Comparison of ENCODE assay signal across 14 cellular contexts in the genomic region with DNA sequence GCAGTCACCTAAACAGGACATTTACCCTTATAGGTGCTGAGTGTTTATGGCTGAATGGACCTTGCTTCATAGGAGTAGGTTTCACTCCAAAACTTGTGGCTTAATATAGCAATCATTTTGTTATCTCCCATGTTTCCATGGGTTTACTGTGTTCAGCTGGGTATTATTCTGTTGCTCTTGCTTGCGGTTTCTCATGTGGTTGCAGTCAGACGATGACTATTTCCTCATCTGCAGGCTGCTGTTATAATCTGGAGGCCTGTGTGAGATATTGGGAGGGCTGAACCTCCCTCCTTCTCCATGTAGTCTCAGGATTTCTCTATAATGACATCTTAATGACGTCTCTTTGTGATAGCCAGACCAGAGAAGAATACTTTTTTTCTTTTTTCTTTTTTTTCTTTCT.
DNase-seq lines count a peak whose midpoint lies in the region; ATAC-seq and TF ChIP-seq lines count a peak whose summit lies in the region.
"Had no signal": no experiment of that assay in that cellular context is flagged by ENCODE, and none has a peak within 500 bp of the region (broad histone marks: within the 10 kb centered on the region; RNA-seq: fewer than 3 reads in every experiment).

No MANE protein-coding gene starts in this region.

- H4K5ac ChIP-seq in H9 (ENCODE audit: insufficient read length, low read depth, low read length) = no peak overlapping the region

- no peak overlapping the region for H2BK120ac ChIP-seq in H9 (ENCODE audit: low read depth, low read length, poor library complexity, severe bottlenecking)

- H3K23me2 ChIP-seq in H9 (ENCODE audit: insufficient read length, low read depth, low read length, poor library complexity, severe bottlenecking) = no peaks in the 10 kb centered on the region

- H2BK15ac ChIP-seq in H9 (ENCODE audit: low read depth, low read length) = no peak overlapping the region

- H2BK20ac ChIP-seq in H9 (ENCODE audit: low read depth, low read length, poor library complexity, severe bottlenecking) = no peak overlapping the region

- H3K79me1 ChIP-seq in H9 (ENCODE audit: insufficient read depth, low read depth, low read length, poor library complexity, severe bottlenecking) = no peaks in the 10 kb centered on the region

- H3K9me3 Mint-ChIP-seq in effector memory CD8-positive, alpha-beta T cell = no peaks in the 10 kb centered on the region
- no peaks in the 10 kb centered on the region for H3K9me3 Mint-ChIP-seq in H9
- H3K9me3 Mint-ChIP-seq: GM23338 had no signal

- no peak overlapping the region for H3K27ac ChIP-seq in H9 (ENCODE audit: insufficient read length, low read depth, low read length)

- no peak overlapping the region for H4K91ac ChIP-seq in H9 (ENCODE audit: insufficient read length, low read depth, low read length)

- no peaks in the 10 kb centered on the region for H3K79me2 ChIP-seq in H9 (ENCODE audit: insufficient read depth, low read length)

- H2AFZ ChIP-seq in H9 (ENCODE audit: low read length) = no peak overlapping the region
- H2AFZ ChIP-seq: GM23338 had no signal

- H4K8ac ChIP-seq in H9 (replicated peaks; ENCODE audit: insufficient read length, low read depth, low read length) = no peak overlapping the region

- H3K9me3 ChIP-seq in H9 (ENCODE audit: control insufficient read depth, low read depth, low read length) = no peaks in the 10 kb centered on the region

- H3K27me3 Mint-ChIP-seq in effector memory CD8-positive, alpha-beta T cell = no peaks in the 10 kb centered on the region
- no peaks in the 10 kb centered on the region for H3K27me3 Mint-ChIP-seq in H9 (ENCODE audit: low read depth)

- peak; percentile 46 for ATAC-seq in GM21515 (IDR thresholded peaks at IDR 0.05; ENCODE audit: unreplicated experiment)
- ATAC-seq in effector memory CD8-positive, alpha-beta T cell (replicated peaks) = peak; percentile 89
- no peak for ATAC-seq in GM21381 (IDR thresholded peaks at IDR 0.05; ENCODE audit: unreplicated experiment)
- ATAC-seq: GM23338, Panc1, right cardiac atrium had no signal

- H3T11ph ChIP-seq in H9 (ENCODE audit: low read length) = no peak overlapping the region

- H3K4me1 Mint-ChIP-seq in effector memory CD8-positive, alpha-beta T cell (ENCODE audit: low read depth in 2 of 2) = peaks cover 2 to 4% of the 10 kb centered on the region in 2 donors
- H3K4me1 Mint-ChIP-seq in H9 = no peaks in the 10 kb centered on the region

- TF ChIP-seq CTCF in H9 (conservative IDR thresholded peaks at IDR 0.05) = no peak

- no peak overlapping the region for H3K23ac ChIP-seq in H9 (ENCODE audit: insufficient read length, low read depth, low read length)

- H3K9ac ChIP-seq in H9 (ENCODE audit: extremely low read depth, insufficient read length, low read length) = no peak overlapping the region

- DNase-seq in AML-193 (lab: John Stamatoyannopoulos, UW) (peak; percentile 93 to 94), NOMO-1 treated with dmso at 0.1 percent for 144 hours (lab: John Stamatoyannopoulos, UW; ENCODE audit: unreplicated experiment) (peak; percentile 80), KG1 (lab: John Stamatoyannopoulos, UW) (no peak), LoVo (ENCODE audit: low spot score) (no peak), H9 (no peak)
- no peak for DNase-seq in effector memory CD8-positive, alpha-beta T cell
- DNase-seq: Calu3; effector CD4-positive, alpha-beta T cell; NCI-H146; right cardiac atrium had no signal

- no CpG with 5 or more reads among the region's 3 CpGs for WGBS in H9 (ENCODE audit: extremely low coverage, insufficient read length, low lambda C conversion rate)

- no peak overlapping the region for H3K27ac Mint-ChIP-seq in effector memory CD8-positive, alpha-beta T cell
- H3K27ac Mint-ChIP-seq in H9 = no peak overlapping the region; a peak in 1 of 7 replicates
- H3K27ac Mint-ChIP-seq: GM23338 had no signal

- H3K14ac ChIP-seq in H9 (ENCODE audit: insufficient read depth, low read length) = no peak overlapping the region

- no peak overlapping the region for H3K4ac ChIP-seq in H9 (ENCODE audit: low read depth, low read length)

- no peaks in the 10 kb centered on the region for H4K20me1 ChIP-seq in H9 (ENCODE audit: control insufficient read depth, insufficient read depth, insufficient read length)

- no peak overlapping the region for H2AK5ac ChIP-seq in H9 (ENCODE audit: insufficient read length, low read length)

- no peak overlapping the region for H2BK12ac ChIP-seq in H9 (ENCODE audit: insufficient read length, low read depth, low read length)

- no peak overlapping the region for H2BK5ac ChIP-seq in H9 (ENCODE audit: insufficient read length, low read length)

- no peaks in the 10 kb centered on the region for H3K4me1 ChIP-seq in H9 (ENCODE audit: insufficient read depth, low read length)

- H3K4me3 Mint-ChIP-seq in effector memory CD8-positive, alpha-beta T cell = no peak overlapping the region
- no peak overlapping the region for H3K4me3 Mint-ChIP-seq in H9
- H3K4me3 Mint-ChIP-seq: GM23338 had no signal

- H3K56ac ChIP-seq in H9 (ENCODE audit: insufficient read length, low read depth, low read length) = no peak overlapping the region

- H3K36me3 Mint-ChIP-seq in effector memory CD8-positive, alpha-beta T cell (ENCODE audit: insufficient read depth) = no peaks in the 10 kb centered on the region
- H3K36me3 Mint-ChIP-seq in H9 (ENCODE audit: insufficient read depth in 1 of 3, low read depth in 3 of 3) = no peaks in the 10 kb centered on the region

- no peak overlapping the region for H3K18ac ChIP-seq in H9 (ENCODE audit: insufficient read length, low read depth, low read length)

- H3K4me2 ChIP-seq in H9 (ENCODE audit: insufficient read depth, insufficient read length, low read length) = no peak overlapping the region
- H3K4me2 ChIP-seq: GM23338 had no signal

- H3K27me3 ChIP-seq in H9 (ENCODE audit: insufficient read depth, low read length) = no peaks in the 10 kb centered on the region

Comparison
In these comparisons a context has a peak if more than half of its experiments do, and no peak if none do; other contexts are left out.
1. DNase-seq: peak in AML-193 (2 of 2) and NOMO-1 treated with dmso at 0.1 percent for 144 hours (single experiment); none in effector memory CD8-positive, alpha-beta T cell (0 of 3), KG1 (single experiment), LoVo (single experiment) and H9 (single experiment).